Comparison of ENCODE assay signal across 15 cellular contexts in genomic region chr17:69812240-69812837, GRCh38.
"Had no signal": no experiment of that assay in that cellular context is flagged by ENCODE, and none has a peak within 500 bp of the region (broad histone marks: within the 10 kb centered on the region; RNA-seq: fewer than 3 reads in every experiment).

No MANE protein-coding gene starts in this region.

- H3K36me3 Mint-ChIP-seq: activated naive CD4-positive, alpha-beta T cell treated with anti-CD3 and anti-CD28 coated beads, Interleukin-2, amount 50 U/mL, for 72 hours; naive thymus-derived CD4-positive, alpha-beta T cell; stimulated activated naive B cell treated with anti-CD40 and anti-IgM and Interleukin-4, amounts not matched to agents 10 μg/mL and 1 μg/mL and 100 μg/mL, for 72 hours had no signal

- H3K27ac Mint-ChIP-seq: activated naive CD4-positive, alpha-beta T cell treated with anti-CD3 and anti-CD28 coated beads, Interleukin-2, amount 50 U/mL, for 72 hours; naive thymus-derived CD4-positive, alpha-beta T cell; stimulated activated naive B cell treated with anti-CD40 and anti-IgM and Interleukin-4, amounts not matched to agents 10 μg/mL and 1 μg/mL and 100 μg/mL, for 72 hours had no signal

- H3K4me1 ChIP-seq: lower lobe of right lung, spleen, transverse colon had no signal

- H3K4me3 Mint-ChIP-seq: naive thymus-derived CD4-positive, alpha-beta T cell; stimulated activated naive B cell treated with anti-CD40 and anti-IgM and Interleukin-4, amounts not matched to agents 10 μg/mL and 1 μg/mL and 100 μg/mL, for 72 hours had no signal

- H3K4me1 Mint-ChIP-seq: naive thymus-derived CD4-positive, alpha-beta T cell; stimulated activated naive B cell treated with anti-CD40 and anti-IgM and Interleukin-4, amounts not matched to agents 10 μg/mL and 1 μg/mL and 100 μg/mL, for 72 hours had no signal

- DNase-seq: activated CD4-positive, alpha-beta T cell treated with anti-CD3 and anti-CD28 coated beads, Interleukin-2, amount 50 U/mL, for 4 hours; activated CD4-positive, CD25-positive, alpha-beta regulatory T cell treated with anti-CD3 and anti-CD28 coated beads, Interleukin-2, amount 50 U/mL, for 72 hours; activated effector memory CD4-positive, alpha-beta T cell treated with Interleukin-2 at 50 U/mL for 16 hours; activated T-cell treated with anti-CD3 and anti-CD28 coated beads, Interleukin-2, amount 50 U/mL, for 1 hour; hypothalamus; lower lobe of right lung; naive thymus-derived CD4-positive, alpha-beta T cell; posterior cingulate gyrus; right cardiac atrium; spleen; stimulated activated CD4-positive, alpha-beta T cell treated with anti-CD3 and anti-CD28 coated beads, Interleukin-2, amount 100 ng/mL, for 24 hours; stimulated activated naive B cell treated with anti-CD40 and anti-IgM and Interleukin-4, amounts not matched to agents 10 μg/mL and 1 μg/mL and 100 μg/mL, for 72 hours; substantia nigra; transverse colon had no signal

- H3K9me3 Mint-ChIP-seq: activated naive CD4-positive, alpha-beta T cell treated with anti-CD3 and anti-CD28 coated beads, Interleukin-2, amount 50 U/mL, for 72 hours; stimulated activated naive B cell treated with anti-CD40 and anti-IgM and Interleukin-4, amounts not matched to agents 10 μg/mL and 1 μg/mL and 100 μg/mL, for 72 hours had no signal

- H3K9me3 ChIP-seq: lower lobe of right lung, transverse colon had no signal

- H3K27ac ChIP-seq: lower lobe of right lung, spleen, transverse colon had no signal

- H3K27me3 Mint-ChIP-seq: naive thymus-derived CD4-positive, alpha-beta T cell; stimulated activated naive B cell treated with anti-CD40 and anti-IgM and Interleukin-4, amounts not matched to agents 10 μg/mL and 1 μg/mL and 100 μg/mL, for 72 hours had no signal

- H3K27me3 ChIP-seq: spleen, transverse colon had no signal

- H3K4me3 ChIP-seq: lower lobe of right lung, spleen, transverse colon had no signal

- H3K36me3 ChIP-seq: lower lobe of right lung, spleen, transverse colon had no signal
